Comparison of ENCODE assay signal across 17 cellular contexts in genomic region chr16:54062361-54063346, GRCh38.
DNase-seq lines count a peak whose midpoint lies in the region; ATAC-seq and TF ChIP-seq lines count a peak whose summit lies in the region.
"Had no signal": no experiment of that assay in that cellular context is flagged by ENCODE, and none has a peak within 500 bp of the region (broad histone marks: within the 10 kb centered on the region; RNA-seq: fewer than 3 reads in every experiment).

No MANE protein-coding gene starts in this region.

- intact Hi-C loops in adrenal gland (cut with DNase I): no loop called here

- H3K4me3 Mint-ChIP-seq in activated CD8-positive, alpha-beta memory T cell treated with anti-CD3 and anti-CD28 coated beads, Interleukin-2, amount 10 ng/mL, durations not matched to agents 7 days and 5 days: no peak overlapping the region
- H3K4me3 Mint-ChIP-seq: activated T-cell treated with anti-CD3 and anti-CD28 coated beads, Interleukin-2, amount 50 U/mL, for 24 hours had no signal

- peak; percentile 12 for TF ChIP-seq CTCF in foreskin keratinocyte (conservative IDR thresholded peaks at IDR 0.05)
- TF ChIP-seq CTCF in adrenal gland (IDR thresholded peaks at IDR 0.05): no peak

- H3K4me1 Mint-ChIP-seq in activated CD8-positive, alpha-beta memory T cell treated with anti-CD3 and anti-CD28 coated beads, Interleukin-2, amount 10 ng/mL, durations not matched to agents 7 days and 5 days: no peaks in the 10 kb centered on the region

- no peaks in the 10 kb centered on the region for H3K9me3 ChIP-seq in subcutaneous abdominal adipose tissue (ENCODE audit: control insufficient read depth in 5 of 5, low read length in 5 of 5)
- no peaks in the 10 kb centered on the region for H3K9me3 ChIP-seq in adrenal gland (replicated peaks in 1 of 3)
- H3K9me3 ChIP-seq: A549, HAP-1, thyroid gland had no signal

- H3K4me3 ChIP-seq in subcutaneous abdominal adipose tissue (ENCODE audit: low read depth in 1 of 5, low read length in 5 of 5) (peak overlapping the region in 4 of 5 donors; percentile 5 to 39 (median 26)), adrenal gland (no peak overlapping the region)
- H3K4me3 ChIP-seq: A549, GM12878, HAP-1, thyroid gland had no signal

- no peak for TF ChIP-seq POLR2A in adrenal gland (IDR thresholded peaks at IDR 0.05)

- no peaks in the 10 kb centered on the region for H3K4me1 ChIP-seq in foreskin keratinocyte
- H3K4me1 ChIP-seq in subcutaneous abdominal adipose tissue (ENCODE audit: control insufficient read depth in 5 of 5, insufficient read depth in 5 of 5, low read length in 5 of 5): peaks cover 0 to 37% (median 16%) of the 10 kb centered on the region in 5 donors
- H3K4me1 ChIP-seq in adrenal gland (replicated peaks in 1 of 2): no peaks in the 10 kb centered on the region

- CTCF ChIA-PET in activated CD8-positive, alpha-beta memory T cell treated with anti-CD3 and anti-CD28 coated beads, Interleukin-2, amount 10 ng/mL, durations not matched to agents 7 days and 5 days (lab: Charles Lee): no interaction called here

- ATAC-seq in foreskin keratinocyte: no peak
- no peak for ATAC-seq in HG02970 (IDR thresholded peaks at IDR 0.05; ENCODE audit: low FRiP score, unreplicated experiment)
- no peak for ATAC-seq in activated CD8-positive, alpha-beta memory T cell treated with anti-CD3 and anti-CD28 coated beads, Interleukin-2, amount 10 ng/mL, durations not matched to agents 7 days and 5 days
- ATAC-seq: activated CD4-positive, CD25-positive, alpha-beta regulatory T cell treated with anti-CD3 and anti-CD28 coated beads, Interleukin-2, amount 50 U/mL, for 24 hours; GM12878 had no signal

- no peaks in the 10 kb centered on the region for H3K27me3 ChIP-seq in foreskin keratinocyte
- no peaks in the 10 kb centered on the region for H3K27me3 ChIP-seq in subcutaneous abdominal adipose tissue (ENCODE audit: control insufficient read depth in 5 of 5, insufficient read depth in 4 of 5, low read length in 5 of 5)
- H3K27me3 ChIP-seq in adrenal gland: no peaks in the 10 kb centered on the region
- H3K27me3 ChIP-seq: thyroid gland had no signal

- H3K27ac Mint-ChIP-seq in activated CD8-positive, alpha-beta memory T cell treated with anti-CD3 and anti-CD28 coated beads, Interleukin-2, amount 10 ng/mL, durations not matched to agents 7 days and 5 days: no peak overlapping the region
- H3K27ac Mint-ChIP-seq: activated T-cell treated with anti-CD3 and anti-CD28 coated beads, Interleukin-2, amount 50 U/mL, for 24 hours; IgD-negative memory B cell had no signal

- H3K27ac ChIP-seq in foreskin keratinocyte: no peak overlapping the region
- no peak overlapping the region for H3K27ac ChIP-seq in subcutaneous abdominal adipose tissue (ENCODE audit: low read depth, low read length)
- no peak overlapping the region for H3K27ac ChIP-seq in adrenal gland
- H3K27ac ChIP-seq: A549, epithelial cell of prostate, thyroid gland had no signal

- 84 to 92% (median 88%) methylated on average over 14 of the region's 14 CpGs for WGBS in adrenal gland, 4 donors

- H3K36me3 Mint-ChIP-seq in activated CD8-positive, alpha-beta memory T cell treated with anti-CD3 and anti-CD28 coated beads, Interleukin-2, amount 10 ng/mL, durations not matched to agents 7 days and 5 days: no peaks in the 10 kb centered on the region

- H3K9ac ChIP-seq in subcutaneous abdominal adipose tissue (ENCODE audit: low read length in 5 of 5): no peak overlapping the region

- no peaks in the 10 kb centered on the region for H3K27me3 Mint-ChIP-seq in activated CD8-positive, alpha-beta memory T cell treated with anti-CD3 and anti-CD28 coated beads, Interleukin-2, amount 10 ng/mL, durations not matched to agents 7 days and 5 days
- H3K27me3 Mint-ChIP-seq: activated T-cell treated with anti-CD3 and anti-CD28 coated beads, Interleukin-2, amount 50 U/mL, for 24 hours; IgD-negative memory B cell had no signal

- DNase-seq in NCI-H82 (lab: John Stamatoyannopoulos, UW): peak; percentile 42
- no peak for DNase-seq in NCI-H82 treated with DMSO at 0.1 percent for 48 hours (lab: John Stamatoyannopoulos, UW; ENCODE audit: unreplicated experiment)
- peak; percentile 17 for DNase-seq in NCI-H345 treated with DMSO at 0.1 percent for 48 hours (lab: John Stamatoyannopoulos, UW; ENCODE audit: unreplicated experiment)
- no peak for DNase-seq in foreskin keratinocyte
- no peak for DNase-seq in activated CD8-positive, alpha-beta memory T cell treated with anti-CD3 and anti-CD28 coated beads, Interleukin-2, amount 10 ng/mL, durations not matched to agents 7 days and 5 days
- DNase-seq in adrenal gland: no peak
- DNase-seq: activated T-cell treated with anti-CD3 and anti-CD28 coated beads, Interleukin-2, amount 50 U/mL, for 24 hours; NCI-H774; thyroid gland had no signal

- H3K36me3 ChIP-seq in subcutaneous abdominal adipose tissue (ENCODE audit: control insufficient read depth in 5 of 5, insufficient read depth in 5 of 5, low read length in 5 of 5): no peaks in the 10 kb centered on the region
- no peaks in the 10 kb centered on the region for H3K36me3 ChIP-seq in adrenal gland (replicated peaks in 1 of 2)
- H3K36me3 ChIP-seq: HAP-1, thyroid gland had no signal

- no peaks in the 10 kb centered on the region for H3K9me3 Mint-ChIP-seq in activated CD8-positive, alpha-beta memory T cell treated with anti-CD3 and anti-CD28 coated beads, Interleukin-2, amount 10 ng/mL, durations not matched to agents 7 days and 5 days (ENCODE audit: low read depth)
- H3K9me3 Mint-ChIP-seq: activated T-cell treated with anti-CD3 and anti-CD28 coated beads, Interleukin-2, amount 50 U/mL, for 24 hours; IgD-negative memory B cell had no signal

Comparison
In these comparisons a context has a peak if more than half of its experiments do, and no peak if none do; other contexts are left out.
1. DNase-seq: peak in NCI-H82 (single experiment) and NCI-H345 treated with DMSO at 0.1 percent for 48 hours (single experiment); none in NCI-H82 treated with DMSO at 0.1 percent for 48 hours (single experiment), foreskin keratinocyte (0 of 2), activated CD8-positive, alpha-beta memory T cell treated with anti-CD3 and anti-CD28 coated beads, Interleukin-2, amount 10 ng/mL, durations not matched to agents 7 days and 5 days (single experiment) and adrenal gland (0 of 7).
2. H3K4me3 ChIP-seq: peak in subcutaneous abdominal adipose tissue (4 of 5); none in adrenal gland (0 of 4).